17 cellular contexts compared by ENCODE assay signal in genomic region chr15:78767331-78767951, GRCh38. TPM values are rescaled to one million over a fixed set of nuclear protein-coding genes. Genes with fewer than 3 reads are reported as not detected.
DNase-seq lines count a peak whose midpoint lies in the region; ATAC-seq and TF ChIP-seq lines count a peak whose summit lies in the region.
"Had no signal": no experiment of that assay in that cellular context is flagged by ENCODE, and none has a peak within 500 bp of the region (broad histone marks: within the 10 kb centered on the region; RNA-seq: fewer than 3 reads in every experiment).

No MANE protein-coding gene starts in this region.

- TF ChIP-seq RAD21 in HCT116 (IDR thresholded peaks at IDR 0.05; ENCODE audit: low read depth): no peak

- peaks cover 18% of the 10 kb centered on the region for H3K36me3 Mint-ChIP-seq in MCF 10A (ENCODE audit: insufficient read depth, unreplicated experiment)
- H3K36me3 Mint-ChIP-seq: activated naive CD4-positive, alpha-beta T cell treated with anti-CD3 and anti-CD28 coated beads, Interleukin-2, amount 50 U/mL, for 72 hours; CD14-positive monocyte had no signal

- H3K4me3 Mint-ChIP-seq in MCF 10A (ENCODE audit: unreplicated experiment): no peak overlapping the region
- H3K4me3 Mint-ChIP-seq: activated T-cell treated with anti-CD3 and anti-CD28 coated beads, Interleukin-2, amount 50 U/mL, for 24 hours; CD14-positive monocyte; stimulated activated naive CD8-positive, alpha-beta T cell treated with anti-CD3 and anti-CD28 coated beads, Interleukin-15, amount 100 ng/mL, for 72 hours had no signal

- 91% methylated on average over 16 of the region's 16 CpGs; no CpG with 5 or more reads in 1 of the 2 donors for WGBS in testis, 2 donors

- H3K79me2 ChIP-seq in HCT116 (ENCODE audit: insufficient read depth, low read length): no peaks in the 10 kb centered on the region
- H3K79me2 ChIP-seq in osteoblast (ENCODE audit: insufficient read depth, low read length): no peaks in the 10 kb centered on the region

- DNase-seq in DMS53 (lab: John Stamatoyannopoulos, UW) (peak; percentile 25), DMS53 treated with DMSO at 0.1 percent for 48 hours (lab: John Stamatoyannopoulos, UW; ENCODE audit: unreplicated experiment) (no peak), HCT116 (ENCODE audit: low read depth, low spot score) (no peak), astrocyte of the spinal cord (ENCODE audit: low read depth, low spot score) (no peak), osteoblast (ENCODE audit: insufficient read length, low spot score, missing footprints) (peak; percentile 49), MCF 10A (ENCODE audit: unreplicated experiment) (no peak), testis (no peak)
- DNase-seq: activated CD4-positive, alpha-beta T cell treated with anti-CD3 and anti-CD28 coated beads, Interleukin-2, amount 50 U/mL, for 48 hours; activated T-cell treated with anti-CD3 and anti-CD28 coated beads, Interleukin-2, amount 50 U/mL, for 24 hours; DND-41; NCI-H1436 treated with DMSO at 0.1 percent for 48 hours; NCI-H510A; stimulated activated naive CD8-positive, alpha-beta T cell treated with anti-CD3 and anti-CD28 coated beads, Interleukin-15, amount 100 ng/mL, for 72 hours had no signal

- TF ChIP-seq POLR2A in HCT116 (IDR thresholded peaks at IDR 0.05; ENCODE audit: borderline replicate concordance, extremely low read depth, insufficient read depth, insufficient read length) (no peak), testis (IDR thresholded peaks at IDR 0.05) (no peak)

- no peaks in the 10 kb centered on the region for H3K9me3 Mint-ChIP-seq in MCF 10A (ENCODE audit: unreplicated experiment)
- H3K9me3 Mint-ChIP-seq: activated naive CD4-positive, alpha-beta T cell treated with anti-CD3 and anti-CD28 coated beads, Interleukin-2, amount 50 U/mL, for 72 hours; activated T-cell treated with anti-CD3 and anti-CD28 coated beads, Interleukin-2, amount 50 U/mL, for 24 hours; CD14-positive monocyte; stimulated activated naive CD8-positive, alpha-beta T cell treated with anti-CD3 and anti-CD28 coated beads, Interleukin-15, amount 100 ng/mL, for 72 hours had no signal

- no peak overlapping the region for H3K27ac ChIP-seq in HCT116 (ENCODE audit: low read depth, low read length)
- no peak overlapping the region for H3K27ac ChIP-seq in osteoblast (ENCODE audit: low read depth, low read length)
- H3K27ac ChIP-seq in testis: no peak overlapping the region
- H3K27ac ChIP-seq: dorsolateral prefrontal cortex had no signal

- H3K4me3 ChIP-seq in HCT116 (replicated peaks in 1 of 2; ENCODE audit: low read depth in 1 of 2, low read length in 2 of 2) (no peak overlapping the region), astrocyte of the spinal cord (ENCODE audit: low read depth, low read length) (no peak overlapping the region), osteoblast (ENCODE audit: insufficient read depth, low read length) (no peak overlapping the region), testis (no peak overlapping the region)
- H3K4me3 ChIP-seq: dorsolateral prefrontal cortex had no signal

- RAD21 ChIA-PET in HCT116 (lab: Charles Lee; ENCODE audit: low non-redundant PET in 1 of 2, low total read pairs in 2 of 2, uncharacterized antibody in 2 of 2, unreplicated experiment in 2 of 2): no interaction called here

- no peaks in the 10 kb centered on the region for H3K9me2 ChIP-seq in HCT116 (ENCODE audit: insufficient read depth)

- H3K9me3 ChIP-seq in HCT116 (ENCODE audit: control insufficient read depth in 1 of 2, insufficient read depth in 1 of 2, low read depth in 1 of 2, low read length in 2 of 2) (no peaks in the 10 kb centered on the region), osteoblast (ENCODE audit: low read depth, low read length) (no peaks in the 10 kb centered on the region), testis (no peaks in the 10 kb centered on the region)

- H3K4me2 ChIP-seq in HCT116 (ENCODE audit: low read length) (no peak overlapping the region), osteoblast (ENCODE audit: insufficient read depth, low read length) (no peak overlapping the region)

- no peaks in the 10 kb centered on the region for H3K27me3 Mint-ChIP-seq in MCF 10A (ENCODE audit: insufficient read depth, unreplicated experiment)
- H3K27me3 Mint-ChIP-seq: activated T-cell treated with anti-CD3 and anti-CD28 coated beads, Interleukin-2, amount 50 U/mL, for 24 hours; stimulated activated naive CD8-positive, alpha-beta T cell treated with anti-CD3 and anti-CD28 coated beads, Interleukin-15, amount 100 ng/mL, for 72 hours had no signal

- POLR2A ChIA-PET in HCT116 (lab: Charles Lee): no interaction called here
- POLR2A ChIA-PET in MCF 10A (lab: Yijun Ruan, JAX): no interaction called here

- H3K36me3 ChIP-seq in HCT116 (ENCODE audit: control insufficient read depth in 1 of 2, insufficient read depth in 2 of 2, low read length in 2 of 2) (no peaks in the 10 kb centered on the region), osteoblast (ENCODE audit: insufficient read depth, low read length) (no peaks in the 10 kb centered on the region), testis (ENCODE audit: low read depth, missing control alignments) (no peaks in the 10 kb centered on the region)

- TF ChIP-seq CTCF in HCT116 (IDR thresholded peaks at IDR 0.05 in 2 of 3, conservative IDR thresholded peaks at IDR 0.05 in 1 of 3; ENCODE audit: borderline replicate concordance in 1 of 3, insufficient read depth in 1 of 3, low read depth in 2 of 3, low read length in 2 of 3) (peak in 2 of 3 experiments; percentile 17 to 21; a peak in 2 of 6 replicates), astrocyte of the spinal cord (IDR thresholded peaks at IDR 0.05; ENCODE audit: low read depth, low read length) (peak; percentile 8), osteoblast (IDR thresholded peaks at IDR 0.05; ENCODE audit: extremely low read depth, low read depth, low read length) (no peak), MCF 10A (IDR thresholded peaks at IDR 0.05; ENCODE audit: unreplicated experiment) (no peak), testis (IDR thresholded peaks at IDR 0.05) (no peak)

- in situ Hi-C loops in astrocyte of the spinal cord (cut with HindIII; ENCODE audit: low sequenced_read_pairs): no loop called here

- H4K20me1 ChIP-seq in HCT116 (ENCODE audit: insufficient read depth): no peaks in the 10 kb centered on the region
- H4K20me1 ChIP-seq in osteoblast (ENCODE audit: insufficient read depth, low read length): no peaks in the 10 kb centered on the region

- no peak overlapping the region for H3K27ac Mint-ChIP-seq in MCF 10A (ENCODE audit: low read depth, unreplicated experiment)
- H3K27ac Mint-ChIP-seq: activated T-cell treated with anti-CD3 and anti-CD28 coated beads, Interleukin-2, amount 50 U/mL, for 24 hours had no signal

- peaks cover 11% of the 10 kb centered on the region for H3K4me1 Mint-ChIP-seq in MCF 10A (ENCODE audit: insufficient read depth, unreplicated experiment)
- H3K4me1 Mint-ChIP-seq: CD14-positive monocyte had no signal

- H2AFZ ChIP-seq in HCT116 (ENCODE audit: low read depth, low read length, poor library complexity, severe bottlenecking) (no peak overlapping the region), osteoblast (ENCODE audit: low read length) (no peak overlapping the region)

- H3K27me3 ChIP-seq in HCT116 (ENCODE audit: insufficient read depth, low read length) (no peaks in the 10 kb centered on the region), osteoblast (ENCODE audit: insufficient read depth, low read length) (no peaks in the 10 kb centered on the region), testis (no peaks in the 10 kb centered on the region)
- H3K27me3 ChIP-seq: dorsolateral prefrontal cortex had no signal

- no peaks in the 10 kb centered on the region for H3K4me1 ChIP-seq in HCT116 (ENCODE audit: control insufficient read depth in 1 of 2, insufficient read depth in 2 of 2, low read length in 2 of 2)
- H3K4me1 ChIP-seq in osteoblast (ENCODE audit: insufficient read depth, low read length): no peaks in the 10 kb centered on the region
- no peaks in the 10 kb centered on the region for H3K4me1 ChIP-seq in testis

- no peak overlapping the region for H3K9ac ChIP-seq in HCT116 (ENCODE audit: low read length)

- CTCF ChIA-PET in HCT116 (lab: Charles Lee): no interaction called here
- CTCF ChIA-PET in MCF 10A (lab: Yijun Ruan, JAX): interaction anchor here (0.7 kb wide), 1 partner anchor 16 kb away, joined by 3 read pairs; no protein-coding TSS in a partner anchor

- BruUV-seq in HCT116 (replicated peaks; lab: Mats Ljungman, UMichigan) (no TSS peak), MCF 10A (replicated peaks; lab: Mats Ljungman, UMichigan) (no TSS peak)

- ATAC-seq in HCT116: peak; percentile 50
- no peak for ATAC-seq in GM18868 (IDR thresholded peaks at IDR 0.05; ENCODE audit: unreplicated experiment)
- ATAC-seq: activated naive CD4-positive, alpha-beta T cell treated with anti-CD3 and anti-CD28 coated beads, Interleukin-2, amount 50 U/mL, for 72 hours; stimulated activated naive CD8-positive, alpha-beta T cell treated with anti-CD3 and anti-CD28 coated beads, Interleukin-15, amount 100 ng/mL, for 72 hours had no signal

- intact Hi-C loops in HCT116 (cut with micrococcal nuclease): no loop called here
- intact Hi-C loops in MCF 10A (cut with micrococcal nuclease): no loop called here
- intact Hi-C loops in testis (cut with DNase I; ENCODE audit: low total_unique reads): no loop called here

TF ChIP-seq in HCT116, 20 proteins besides CTCF, POLR2A, EP300 and RAD21 (continues in another document):
- no peak for TF ChIP-seq SP1 (IDR thresholded peaks at IDR 0.05; ENCODE audit: low read depth)
- TF ChIP-seq, protein P1, sequence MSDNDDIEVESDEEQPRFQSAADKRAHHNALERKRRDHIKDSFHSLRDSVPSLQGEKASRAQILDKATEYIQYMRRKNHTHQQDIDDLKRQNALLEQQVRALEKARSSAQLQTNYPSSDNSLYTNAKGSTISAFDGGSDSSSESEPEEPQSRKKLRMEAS (IDR thresholded peaks at IDR 0.05): no peak
- TF ChIP-seq ELF1 (IDR thresholded peaks at IDR 0.05; ENCODE audit: borderline replicate concordance, low read depth): no peak
- no peak for TF ChIP-seq YY1 (IDR thresholded peaks at IDR 0.05; ENCODE audit: extremely low read depth, insufficient replicate concordance, low read depth, low read length)

RNA-seq across cellular contexts. Expression of gene ADAMTS7, which starts 43.8 kb away (rescaled TPM):
- total RNA-seq in HCT116 (2021; ENCODE audit: unreplicated experiment): 12.0 TPM
- polyA plus RNA-seq in HCT116 (2012): 6.3 and 7.7 TPM in 2 replicates
- total RNA-seq in osteoblast: 32.4 and 34.0 TPM in 2 replicates
- 10.7 and 10.8 TPM in 2 replicates for total RNA-seq in MCF 10A (2022)
- total RNA-seq in testis: 10 to 100 TPM; 11.6 to 11.9 TPM
- 5.7 TPM for polyA plus RNA-seq in testis (ENCODE audit: insufficient read depth, low read depth, low replicate concordance)
- polyA plus RNA-seq: CD14-positive monocyte had no signal

Comparison
In these comparisons a context has a peak if more than half of its experiments do, and no peak if none do; other contexts are left out.
1. DNase-seq: peak in DMS53 (single experiment) and osteoblast (single experiment); none in DMS53 treated with DMSO at 0.1 percent for 48 hours (single experiment), HCT116 (single experiment), astrocyte of the spinal cord (single experiment), MCF 10A (single experiment) and testis (single experiment).
2. CTCF ChIP-seq: peak in HCT116 (2 of 3) and astrocyte of the spinal cord (single experiment); none in osteoblast (single experiment), MCF 10A (single experiment) and testis (0 of 3).